Comparison of ENCODE assay signal across 7 cellular contexts in the genomic region with DNA sequence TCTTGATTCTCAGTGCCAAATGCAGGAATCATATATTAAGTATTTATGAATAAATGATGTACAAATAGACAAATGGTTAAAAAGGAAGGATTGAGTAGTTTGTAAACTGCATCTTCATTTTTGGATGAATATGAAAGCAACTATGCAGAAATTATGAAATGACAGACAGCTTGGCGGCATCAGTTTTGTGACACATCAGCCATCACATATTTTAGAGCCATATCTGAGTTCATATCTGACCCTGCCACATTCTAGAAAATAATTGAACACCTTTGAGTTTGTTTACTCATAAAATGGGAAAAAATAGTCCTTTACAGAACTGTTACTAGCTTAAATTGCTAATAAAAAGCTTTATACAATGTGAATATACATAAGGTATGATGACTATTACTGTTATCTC.
"Had no signal": no experiment of that assay in that cellular context is flagged by ENCODE, and none has a peak within 500 bp of the region (broad histone marks: within the 10 kb centered on the region; RNA-seq: fewer than 3 reads in every experiment).

No MANE protein-coding gene starts in this region.

- DNase-seq: H9, HCEC 1CT, HFFc6, IMR-90, KG1 had no signal

- ATAC-seq: GM23338, K562 had no signal

- H2AFZ ChIP-seq: GM23338 had no signal

- H3K4me3 Mint-ChIP-seq: GM23338, H9, HFFc6 had no signal

- H3K4me2 ChIP-seq: GM23338 had no signal

- H3K4me3 ChIP-seq: GM23338, K562 had no signal

- H3K9me3 Mint-ChIP-seq: GM23338 had no signal

- H3K27ac Mint-ChIP-seq: GM23338, H9, HFFc6 had no signal
